Comparison of ENCODE assay signal across 2 cellular contexts in the genomic region with DNA sequence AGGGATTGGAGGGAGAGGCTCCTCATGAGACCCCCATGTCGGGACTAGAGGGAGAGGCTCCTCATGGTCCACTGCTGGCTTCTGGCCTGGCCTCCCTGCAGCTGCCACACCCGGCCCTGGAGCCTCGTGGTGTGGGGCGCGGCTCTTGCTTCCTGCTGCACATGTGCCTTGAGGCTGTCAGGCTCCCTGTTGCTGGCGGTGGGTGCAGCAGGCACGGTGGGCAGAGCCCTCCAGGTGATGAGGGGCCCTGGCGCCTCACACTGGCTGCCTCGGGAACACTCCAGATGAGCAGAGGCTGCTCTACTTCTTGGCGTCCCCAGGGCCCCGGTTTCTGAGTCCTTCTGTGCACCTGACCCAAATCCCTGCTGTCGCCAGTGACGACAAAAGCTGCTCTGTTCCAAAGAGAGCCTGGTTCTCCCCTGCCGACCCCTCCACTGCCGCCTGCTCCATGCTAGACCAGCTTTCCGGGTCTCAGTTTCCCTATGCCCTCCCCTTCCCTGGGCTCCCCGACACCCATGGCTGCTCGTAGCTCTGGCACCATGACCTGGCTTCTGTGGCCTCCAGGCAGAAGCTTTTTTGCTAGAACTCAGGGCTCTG.
TF ChIP-seq lines count a peak whose summit lies in the region.

No MANE protein-coding gene starts in this region.

TF ChIP-seq in SK-N-SH treated with all-trans-retinoic acid at 6 μM for 48 hours, 23 proteins besides CTCF, POLR2A, EP300 and RAD21 (continued from another document):
- TF ChIP-seq, protein P1, sequence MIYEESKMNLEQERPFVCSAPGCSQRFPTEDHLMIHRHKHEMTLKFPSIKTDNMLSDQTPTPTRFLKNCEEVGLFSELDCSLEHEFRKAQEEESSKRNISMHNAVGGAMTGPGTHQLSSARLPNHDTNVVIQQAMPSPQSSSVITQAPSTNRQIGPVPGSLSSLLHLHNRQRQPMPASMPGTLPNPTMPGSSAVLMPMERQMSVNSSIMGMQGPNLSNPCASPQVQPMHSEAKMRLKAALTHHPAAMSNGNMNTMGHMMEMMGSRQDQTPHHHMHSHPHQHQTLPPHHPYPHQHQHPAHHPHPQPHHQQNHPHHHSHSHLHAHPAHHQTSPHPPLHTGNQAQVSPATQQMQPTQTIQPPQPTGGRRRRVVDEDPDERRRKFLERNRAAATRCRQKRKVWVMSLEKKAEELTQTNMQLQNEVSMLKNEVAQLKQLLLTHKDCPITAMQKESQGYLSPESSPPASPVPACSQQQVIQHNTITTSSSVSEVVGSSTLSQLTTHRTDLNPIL (CRISPR knock-in tag; IDR thresholded peaks at IDR 0.05; ENCODE audit: low read depth) = no peak
- TF ChIP-seq ZNF8 (CRISPR knock-in tag; IDR thresholded peaks at IDR 0.05) = no peak
- no peak for TF ChIP-seq ZNF565 (CRISPR knock-in tag; conservative IDR thresholded peaks at IDR 0.05; ENCODE audit: low read depth)
- TF ChIP-seq OSR1 (CRISPR knock-in tag; IDR thresholded peaks at IDR 0.05) = no peak
- TF ChIP-seq RARB (CRISPR knock-in tag; IDR thresholded peaks at IDR 0.05) = no peak
- TF ChIP-seq PPARA (CRISPR knock-in tag; IDR thresholded peaks at IDR 0.05; ENCODE audit: borderline replicate concordance) = no peak
- no peak for TF ChIP-seq ARNTL (CRISPR knock-in tag; IDR thresholded peaks at IDR 0.05; ENCODE audit: borderline replicate concordance, low read depth)
- TF ChIP-seq ZFP3 (CRISPR knock-in tag; IDR thresholded peaks at IDR 0.05) = no peak
- no peak for TF ChIP-seq ESRRG (CRISPR knock-in tag; IDR thresholded peaks at IDR 0.05)
- no peak for TF ChIP-seq PATZ1 (CRISPR knock-in tag; IDR thresholded peaks at IDR 0.05; ENCODE audit: borderline replicate concordance)
- no peak for TF ChIP-seq POU6F1 (CRISPR knock-in tag; IDR thresholded peaks at IDR 0.05; ENCODE audit: borderline replicate concordance, low read depth)
- TF ChIP-seq ISL1 (CRISPR knock-in tag; IDR thresholded peaks at IDR 0.05) = no peak
- TF ChIP-seq SNAI2 (CRISPR knock-in tag; IDR thresholded peaks at IDR 0.05) = no peak
- TF ChIP-seq CSDC2 (CRISPR knock-in tag; IDR thresholded peaks at IDR 0.05) = no peak
- no peak for TF ChIP-seq ZC3H10 (CRISPR knock-in tag; IDR thresholded peaks at IDR 0.05)
- no peak for TF ChIP-seq BACH2 (CRISPR knock-in tag; IDR thresholded peaks at IDR 0.05; ENCODE audit: borderline replicate concordance)

TF ChIP-seq in SK-N-SH, 30 proteins besides CTCF, POLR2A, EP300 and RAD21 (continued from another document):
- TF ChIP-seq, protein P2, sequence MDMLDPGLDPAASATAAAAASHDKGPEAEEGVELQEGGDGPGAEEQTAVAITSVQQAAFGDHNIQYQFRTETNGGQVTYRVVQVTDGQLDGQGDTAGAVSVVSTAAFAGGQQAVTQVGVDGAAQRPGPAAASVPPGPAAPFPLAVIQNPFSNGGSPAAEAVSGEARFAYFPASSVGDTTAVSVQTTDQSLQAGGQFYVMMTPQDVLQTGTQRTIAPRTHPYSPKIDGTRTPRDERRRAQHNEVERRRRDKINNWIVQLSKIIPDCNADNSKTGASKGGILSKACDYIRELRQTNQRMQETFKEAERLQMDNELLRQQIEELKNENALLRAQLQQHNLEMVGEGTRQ (IDR thresholded peaks at IDR 0.05; ENCODE audit: borderline replicate concordance, low read depth, low read length) = no peak
- TF ChIP-seq YY1 (IDR thresholded peaks at IDR 0.05; ENCODE audit: low read depth) = no peak
- TF ChIP-seq MAX (IDR thresholded peaks at IDR 0.05; ENCODE audit: low read depth) = no peak
- TF ChIP-seq NRF1 (IDR thresholded peaks at IDR 0.05; ENCODE audit: low read depth, low read length) = no peak
- TF ChIP-seq IRF3 (IDR thresholded peaks at IDR 0.05; ENCODE audit: low read depth, low read length) = no peak
- no peak for TF ChIP-seq RFX5 (IDR thresholded peaks at IDR 0.05; ENCODE audit: low read length)
- TF ChIP-seq ZBTB33 (IDR thresholded peaks at IDR 0.05; ENCODE audit: borderline replicate concordance, low read depth) = no peak
- no peak for TF ChIP-seq TAF1 (IDR thresholded peaks at IDR 0.05; ENCODE audit: borderline replicate concordance, low read depth, low read length)
- no peak for TF ChIP-seq RCOR1 (IDR thresholded peaks at IDR 0.05; ENCODE audit: low read length)
- no peak for TF ChIP-seq FOSL2 (IDR thresholded peaks at IDR 0.05; ENCODE audit: borderline replicate concordance, low read depth)
